ENCODE assay signal across 23 cellular contexts in the genomic region with DNA sequence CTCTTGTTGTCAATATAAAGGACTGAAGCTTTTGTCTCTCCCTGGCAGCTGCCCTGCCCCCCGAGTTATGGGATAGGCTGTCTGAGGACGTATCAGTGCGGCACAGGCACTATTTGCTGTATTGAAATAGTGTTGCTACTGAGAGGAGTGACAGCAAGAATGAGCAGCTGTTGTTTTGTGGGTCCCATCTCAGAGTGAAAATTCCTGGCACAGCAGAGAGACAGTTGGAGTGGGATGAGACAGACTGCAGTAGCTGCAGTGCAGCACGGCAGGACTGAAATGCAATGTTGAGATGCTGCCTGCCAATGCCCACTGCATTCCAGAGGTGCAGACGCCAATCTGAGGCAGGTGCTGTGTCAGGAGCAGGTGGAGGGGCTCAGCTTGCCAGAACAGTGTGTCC.
"Had no signal": no experiment of that assay in that cellular context is flagged by ENCODE, and none has a peak within 500 bp of the region (broad histone marks: within the 10 kb centered on the region; RNA-seq: fewer than 3 reads in every experiment).

No MANE protein-coding gene starts in this region.

- H3K9me3 Mint-ChIP-seq: dendritic cell treated with granulocyte-macrophage colony-stimulating factor and Interleukin-4, amounts not matched to agents 40 ng/mL and 50 ng/mL, for 4 days; stimulated activated naive CD8-positive, alpha-beta T cell treated with anti-CD3 and anti-CD28 coated beads, Interleukin-15, amount 100 ng/mL, for 72 hours had no signal

- H3K27me3 Mint-ChIP-seq: dendritic cell treated with granulocyte-macrophage colony-stimulating factor and Interleukin-4, amounts not matched to agents 40 ng/mL and 50 ng/mL, for 4 days; stimulated activated naive CD8-positive, alpha-beta T cell treated with anti-CD3 and anti-CD28 coated beads, Interleukin-15, amount 100 ng/mL, for 72 hours had no signal

- H3K36me3 Mint-ChIP-seq: memory B cell; mesothelial cell of epicardium; stimulated activated naive B cell treated with anti-CD40 and anti-IgM and Interleukin-4, amounts not matched to agents 10 μg/mL and 1 μg/mL and 100 μg/mL, for 72 hours had no signal

- FAIRE-seq: colon, kidney had no signal

- H3K4me3 ChIP-seq: hepatocyte, left ventricle myocardium inferior, lower lobe of right lung, prostate gland, right lobe of liver, testis, tibial nerve had no signal

- H3K4me1 ChIP-seq: left ventricle myocardium inferior, lower lobe of right lung, parathyroid adenoma, prostate gland, right lobe of liver, testis, tibial nerve had no signal

- H3K27ac Mint-ChIP-seq: dendritic cell treated with granulocyte-macrophage colony-stimulating factor and Interleukin-4, amounts not matched to agents 40 ng/mL and 50 ng/mL, for 4 days; memory B cell; mesothelial cell of epicardium; naive thymus-derived CD8-positive, alpha-beta T cell; stimulated activated naive B cell treated with anti-CD40 and anti-IgM and Interleukin-4, amounts not matched to agents 10 μg/mL and 1 μg/mL and 100 μg/mL, for 72 hours; stimulated activated naive CD8-positive, alpha-beta T cell treated with anti-CD3 and anti-CD28 coated beads, Interleukin-15, amount 100 ng/mL, for 72 hours had no signal

- ATAC-seq: left cardiac atrium; naive thymus-derived CD8-positive, alpha-beta T cell; right lobe of liver; stimulated activated naive B cell treated with anti-CD40 and anti-IgM and Interleukin-4, amounts not matched to agents 10 μg/mL and 1 μg/mL and 100 μg/mL, for 72 hours; stimulated activated naive CD8-positive, alpha-beta T cell treated with anti-CD3 and anti-CD28 coated beads, Interleukin-15, amount 100 ng/mL, for 72 hours had no signal

- H3K27me3 ChIP-seq: hepatocyte, right lobe of liver, testis, tibial nerve had no signal

- H3K9me3 ChIP-seq: lower lobe of right lung, prostate gland, right lobe of liver, testis had no signal

- H3K27ac ChIP-seq: hepatocyte, left ventricle myocardium inferior, lower lobe of right lung, parathyroid adenoma, prostate gland, right lobe of liver, testis, tibial nerve had no signal

- H3K36me3 ChIP-seq: left ventricle myocardium inferior, lower lobe of right lung, prostate gland, right lobe of liver, tibial nerve had no signal

- H3K4me3 Mint-ChIP-seq: dendritic cell treated with granulocyte-macrophage colony-stimulating factor and Interleukin-4, amounts not matched to agents 40 ng/mL and 50 ng/mL, for 4 days; memory B cell; mesothelial cell of epicardium; naive thymus-derived CD8-positive, alpha-beta T cell; stimulated activated naive B cell treated with anti-CD40 and anti-IgM and Interleukin-4, amounts not matched to agents 10 μg/mL and 1 μg/mL and 100 μg/mL, for 72 hours; stimulated activated naive CD8-positive, alpha-beta T cell treated with anti-CD3 and anti-CD28 coated beads, Interleukin-15, amount 100 ng/mL, for 72 hours had no signal

- H3K4me1 Mint-ChIP-seq: memory B cell; mesothelial cell of epicardium; stimulated activated naive B cell treated with anti-CD40 and anti-IgM and Interleukin-4, amounts not matched to agents 10 μg/mL and 1 μg/mL and 100 μg/mL, for 72 hours had no signal

- DNase-seq: cerebellar nuclear complex; foreskin melanocyte; head of caudate nucleus; kidney; left cardiac atrium; left ventricle myocardium inferior; lower lobe of right lung; naive thymus-derived CD8-positive, alpha-beta T cell; retina; right lobe of liver; stimulated activated CD4-positive, alpha-beta T cell treated with anti-CD3 and anti-CD28 coated beads, Interleukin-2, amount 100 ng/mL, for 24 hours; stimulated activated CD4-positive, alpha-beta T cell treated with anti-CD3 and anti-CD28 coated beads, Interleukin-4, amount 100 ng/mL, for 4 hours; stimulated activated naive B cell treated with anti-CD40 and anti-IgM and Interleukin-4, amounts not matched to agents 10 μg/mL and 1 μg/mL and 100 μg/mL, for 72 hours; stimulated activated naive CD8-positive, alpha-beta T cell treated with anti-CD3 and anti-CD28 coated beads, Interleukin-15, amount 100 ng/mL, for 72 hours; testis had no signal
